In genomic region chr4:47017494-47017893, GRCh38 we compare ENCODE assay signal across 17 cellular contexts. TPM values are rescaled to one million over a fixed set of nuclear protein-coding genes. Genes with fewer than 3 reads are reported as not detected.
A peak's percentile ranks its signal among the peaks of the same experiment; 100 is the strongest.
DNase-seq lines count a peak whose midpoint lies in the region; ATAC-seq and TF ChIP-seq lines count a peak whose summit lies in the region.
"Had no signal": no experiment of that assay in that cellular context is flagged by ENCODE, and none has a peak within 500 bp of the region (broad histone marks: within the 10 kb centered on the region; RNA-seq: fewer than 3 reads in every experiment).

No MANE protein-coding gene starts in this region.

- no peak overlapping the region for H3K4me3 ChIP-seq in fibroblast of lung (replicated peaks in 1 of 4; ENCODE audit: control extremely low read depth in 1 of 4, insufficient read depth in 1 of 4, low read depth in 3 of 4, low read length in 4 of 4)
- no peak overlapping the region for H3K4me3 ChIP-seq in coronary artery
- H3K4me3 ChIP-seq: A549, SJSA1 had no signal

- no peak overlapping the region for H3K14ac ChIP-seq in H9 (ENCODE audit: insufficient read depth, low read length)

- H3K4me1 ChIP-seq in fibroblast of lung (ENCODE audit: control insufficient read depth, extremely low read depth, insufficient read depth, low read length) (no peaks in the 10 kb centered on the region), H9 (ENCODE audit: insufficient read depth, low read length) (no peaks in the 10 kb centered on the region)
- H3K4me1 ChIP-seq: A549 had no signal

- DNase-seq in A172 (ENCODE audit: low spot score) (peak; percentile 29), HT1080 (ENCODE audit: low read depth) (peak; percentile 48), RKO (ENCODE audit: low spot score) (peak; percentile 68), fibroblast of lung (ENCODE audit: low read depth in 2 of 2) (peak; percentile 56 to 65), H9 (no peak), coronary artery (ENCODE audit: low spot score) (no peak)
- no peak for DNase-seq in activated naive CD4-positive, alpha-beta T cell treated with anti-CD3 and anti-CD28 coated beads for 36 hours
- DNase-seq: CD4-positive, alpha-beta T cell; NCI-H1105 treated with DMSO at 0.1 percent for 48 hours; NCI-H1930; NCI-H2171; NCI-H774 had no signal

- no peaks in the 10 kb centered on the region for H3K23me2 ChIP-seq in H9 (ENCODE audit: insufficient read length, low read depth, low read length, poor library complexity, severe bottlenecking)

- no peak overlapping the region for H3K4me3 Mint-ChIP-seq in H9
- no peak overlapping the region for H3K4me3 Mint-ChIP-seq in activated naive CD4-positive, alpha-beta T cell treated with anti-CD3 and anti-CD28 coated beads for 36 hours
- H3K4me3 Mint-ChIP-seq: CD4-positive, alpha-beta T cell had no signal

- no peak overlapping the region for H4K5ac ChIP-seq in H9 (ENCODE audit: insufficient read length, low read depth, low read length)

- H3K4me1 Mint-ChIP-seq in H9 = no peaks in the 10 kb centered on the region
- H3K4me1 Mint-ChIP-seq in activated naive CD4-positive, alpha-beta T cell treated with anti-CD3 and anti-CD28 coated beads for 36 hours (ENCODE audit: low read depth) = no peaks in the 10 kb centered on the region

- H3K27ac Mint-ChIP-seq in H9 = no peak overlapping the region
- H3K27ac Mint-ChIP-seq in activated naive CD4-positive, alpha-beta T cell treated with anti-CD3 and anti-CD28 coated beads for 36 hours = no peak overlapping the region
- H3K27ac Mint-ChIP-seq: CD4-positive, alpha-beta T cell had no signal

- no peak overlapping the region for H2BK12ac ChIP-seq in H9 (ENCODE audit: insufficient read length, low read depth, low read length)

- H3K27me3 ChIP-seq in fibroblast of lung (ENCODE audit: control insufficient read depth, insufficient read depth, low read length) = no peaks in the 10 kb centered on the region
- no peaks in the 10 kb centered on the region for H3K27me3 ChIP-seq in H9 (ENCODE audit: insufficient read depth, low read length)
- H3K27me3 ChIP-seq: SJSA1 had no signal

- H3K4ac ChIP-seq in H9 (ENCODE audit: low read depth, low read length) = no peak overlapping the region

- H3K4me2 ChIP-seq in fibroblast of lung (ENCODE audit: extremely low read depth, insufficient read depth, low read length) = no peak overlapping the region
- H3K4me2 ChIP-seq in H9 (ENCODE audit: insufficient read depth, insufficient read length, low read length) = no peak overlapping the region
- H3K4me2 ChIP-seq: A549 had no signal

- H3T11ph ChIP-seq in H9 (ENCODE audit: low read length) = no peak overlapping the region

- no peaks in the 10 kb centered on the region; a peak in 1 of 7 replicates for H3K36me3 Mint-ChIP-seq in H9 (ENCODE audit: insufficient read depth in 1 of 3, low read depth in 3 of 3)
- no peaks in the 10 kb centered on the region for H3K36me3 Mint-ChIP-seq in activated naive CD4-positive, alpha-beta T cell treated with anti-CD3 and anti-CD28 coated beads for 36 hours (ENCODE audit: low read depth)

- H3K9ac ChIP-seq in fibroblast of lung (ENCODE audit: insufficient read depth, low read length) (no peak overlapping the region), H9 (ENCODE audit: extremely low read depth, insufficient read length, low read length) (no peak overlapping the region)

- H3K9me3 Mint-ChIP-seq in H9 = no peaks in the 10 kb centered on the region; a peak in 2 of 5 replicates
- peaks cover 2% of the 10 kb centered on the region for H3K9me3 Mint-ChIP-seq in activated naive CD4-positive, alpha-beta T cell treated with anti-CD3 and anti-CD28 coated beads for 36 hours
- H3K9me3 Mint-ChIP-seq: CD4-positive, alpha-beta T cell had no signal

- intact Hi-C loops in activated naive CD4-positive, alpha-beta T cell treated with anti-CD3 and anti-CD28 coated beads for 36 hours (cut with micrococcal nuclease) = no loop called here

- no peaks in the 10 kb centered on the region for H3K79me1 ChIP-seq in H9 (ENCODE audit: insufficient read depth, low read depth, low read length, poor library complexity, severe bottlenecking)

- CTCF ChIA-PET in activated naive CD4-positive, alpha-beta T cell treated with anti-CD3 and anti-CD28 coated beads for 36 hours (lab: Charles Lee) = no interaction called here

- no peak overlapping the region for H3K18ac ChIP-seq in H9 (ENCODE audit: insufficient read length, low read depth, low read length)

- no peak overlapping the region for H4K8ac ChIP-seq in H9 (replicated peaks; ENCODE audit: insufficient read length, low read depth, low read length)

- no peak overlapping the region for H3K23ac ChIP-seq in H9 (ENCODE audit: insufficient read length, low read depth, low read length)

- H4K91ac ChIP-seq in H9 (ENCODE audit: insufficient read length, low read depth, low read length) = no peak overlapping the region

- no peak for ATAC-seq in GM21737 (IDR thresholded peaks at IDR 0.05; ENCODE audit: unreplicated experiment)
- ATAC-seq: A549 had no signal

- H4K20me1 ChIP-seq in fibroblast of lung (ENCODE audit: control insufficient read depth, extremely low read depth, insufficient read depth, low read length) (no peaks in the 10 kb centered on the region), H9 (ENCODE audit: control insufficient read depth, insufficient read depth, insufficient read length) (no peaks in the 10 kb centered on the region)

- H2BK120ac ChIP-seq in H9 (ENCODE audit: low read depth, low read length, poor library complexity, severe bottlenecking) = no peak overlapping the region

- no peak overlapping the region for H2BK15ac ChIP-seq in H9 (ENCODE audit: low read depth, low read length)

- H3K36me3 ChIP-seq in fibroblast of lung (ENCODE audit: control insufficient read depth, insufficient read depth, low read length) = no peaks in the 10 kb centered on the region
- H3K36me3 ChIP-seq: SJSA1 had no signal

- H2AFZ ChIP-seq in fibroblast of lung (ENCODE audit: low read length) (no peak overlapping the region), H9 (ENCODE audit: low read length) (no peak overlapping the region)

- WGBS in H9 (ENCODE audit: extremely low coverage, insufficient read length, low lambda C conversion rate) = no CpG with 5 or more reads among the region's 1 CpG

- no peaks in the 10 kb centered on the region; the same call in 1 of the 2 replicates for H3K27me3 Mint-ChIP-seq in H9 (ENCODE audit: low read depth)
- peaks cover 2% of the 10 kb centered on the region for H3K27me3 Mint-ChIP-seq in activated naive CD4-positive, alpha-beta T cell treated with anti-CD3 and anti-CD28 coated beads for 36 hours (ENCODE audit: low read depth)
- H3K27me3 Mint-ChIP-seq: CD4-positive, alpha-beta T cell had no signal

- H2BK20ac ChIP-seq in H9 (ENCODE audit: low read depth, low read length, poor library complexity, severe bottlenecking) = no peak overlapping the region

- H2BK5ac ChIP-seq in H9 (ENCODE audit: insufficient read length, low read length) = no peak overlapping the region

- no peaks in the 10 kb centered on the region for H3K9me3 ChIP-seq in fibroblast of lung (ENCODE audit: control insufficient read depth, insufficient read depth, low read depth, low read length)
- no peaks in the 10 kb centered on the region for H3K9me3 ChIP-seq in H9 (ENCODE audit: control insufficient read depth, low read depth, low read length)
- H3K9me3 ChIP-seq: A549, SJSA1 had no signal

- no peak overlapping the region for H3K56ac ChIP-seq in H9 (ENCODE audit: insufficient read length, low read depth, low read length)

- no peaks in the 10 kb centered on the region for H3K79me2 ChIP-seq in fibroblast of lung (ENCODE audit: control insufficient read depth, insufficient read depth, low read length)
- no peaks in the 10 kb centered on the region for H3K79me2 ChIP-seq in H9 (ENCODE audit: insufficient read depth, low read length)

- H3K27ac ChIP-seq in fibroblast of lung (ENCODE audit: insufficient read depth, low read length) (no peak overlapping the region), H9 (ENCODE audit: insufficient read length, low read depth, low read length) (no peak overlapping the region), coronary artery (no peak overlapping the region)
- H3K27ac ChIP-seq: A549, RWPE1, SJSA1 had no signal

- no peak overlapping the region for H2AK5ac ChIP-seq in H9 (ENCODE audit: insufficient read length, low read length)

- no peak for TF ChIP-seq CTCF in fibroblast of lung (conservative IDR thresholded peaks at IDR 0.05 in 1 of 2, IDR thresholded peaks at IDR 0.05 in 1 of 2; ENCODE audit: low read depth in 1 of 2, low read length in 2 of 2)
- no peak for TF ChIP-seq CTCF in H9 (conservative IDR thresholded peaks at IDR 0.05)
- TF ChIP-seq CTCF in coronary artery (IDR thresholded peaks at IDR 0.05) = no peak

RNA-seq across cellular contexts. Expression of gene GABRB1, which starts 13.9 kb away (rescaled TPM):
- total RNA-seq in A172 (2014; rRNA removed; shearing (Covaris generic)) = 1.00 and 1.7 TPM in 2 replicates
- 0.53 and 0.76 TPM in 2 replicates for total RNA-seq in HT1080 (2014; rRNA removed; shearing (Covaris generic))
- polyA plus RNA-seq in HT1080 (2015; cell fraction: cytosol; rRNA removed) = 0.14 and 0.17 TPM in 2 replicates
- 0.78 and 1.6 TPM in 2 replicates for polyA plus RNA-seq in HT1080 (2015; cell fraction: nucleus; rRNA removed)
- 0.17 TPM in 1 of 2 replicates, not detected in the other for total RNA-seq in fibroblast of lung
- polyA plus RNA-seq in fibroblast of lung = 0.05 and 0.23 TPM in 2 replicates
- 0.16 TPM in 1 of 2 replicates, not detected in the other for polyA plus RNA-seq in fibroblast of lung (2012)
- polyA minus RNA-seq in fibroblast of lung (ENCODE audit: low replicate concordance) = 5.9 TPM in 1 of 2 replicates, not detected in the other
- total RNA-seq in H9 (2021) = 0.39 TPM in 1 of 2 replicates, not detected in the other
- not detected for total RNA-seq in activated naive CD4-positive, alpha-beta T cell treated with anti-CD3 and anti-CD28 coated beads for 36 hours
- total RNA-seq: CD4-positive, alpha-beta T cell; NCI-H460; SJSA1 had no signal
- polyA plus RNA-seq: A549 had no signal

RNA-seq across cellular contexts. Expression of gene GABRA4, which starts 24.1 kb away (rescaled TPM):
- 1.1 TPM in 1 of 2 replicates, not detected in the other for total RNA-seq in A172 (2014; rRNA removed; shearing (Covaris generic))
- 0.03 and 0.11 TPM in 2 replicates for total RNA-seq in HT1080 (2014; rRNA removed; shearing (Covaris generic))
- polyA plus RNA-seq in HT1080 (2015; cell fraction: cytosol; rRNA removed) = 0.05 TPM in 1 of 2 replicates, not detected in the other
- polyA plus RNA-seq in HT1080 (2015; cell fraction: nucleus; rRNA removed) = 0.22 TPM in 1 of 2 replicates, not detected in the other
- not detected in 2 replicates for total RNA-seq in fibroblast of lung
- polyA plus RNA-seq in fibroblast of lung = not detected in 2 replicates
- polyA plus RNA-seq in fibroblast of lung (2012) = not detected in 2 replicates
- polyA minus RNA-seq in fibroblast of lung (ENCODE audit: low replicate concordance) = not detected in 2 replicates
- not detected in 2 replicates for total RNA-seq in H9 (2021)
- not detected for total RNA-seq in activated naive CD4-positive, alpha-beta T cell treated with anti-CD3 and anti-CD28 coated beads for 36 hours
- total RNA-seq: CD4-positive, alpha-beta T cell; NCI-H460; SJSA1 had no signal
- polyA plus RNA-seq: A549 had no signal

Comparison
In these comparisons a context has a peak if more than half of its experiments do, and no peak if none do; other contexts are left out.
1. DNase-seq: peak in A172 (single experiment), HT1080 (single experiment), RKO (single experiment) and fibroblast of lung (2 of 2); none in H9 (single experiment), activated naive CD4-positive, alpha-beta T cell treated with anti-CD3 and anti-CD28 coated beads for 36 hours (single experiment) and coronary artery (single experiment).